In the genomic region with DNA sequence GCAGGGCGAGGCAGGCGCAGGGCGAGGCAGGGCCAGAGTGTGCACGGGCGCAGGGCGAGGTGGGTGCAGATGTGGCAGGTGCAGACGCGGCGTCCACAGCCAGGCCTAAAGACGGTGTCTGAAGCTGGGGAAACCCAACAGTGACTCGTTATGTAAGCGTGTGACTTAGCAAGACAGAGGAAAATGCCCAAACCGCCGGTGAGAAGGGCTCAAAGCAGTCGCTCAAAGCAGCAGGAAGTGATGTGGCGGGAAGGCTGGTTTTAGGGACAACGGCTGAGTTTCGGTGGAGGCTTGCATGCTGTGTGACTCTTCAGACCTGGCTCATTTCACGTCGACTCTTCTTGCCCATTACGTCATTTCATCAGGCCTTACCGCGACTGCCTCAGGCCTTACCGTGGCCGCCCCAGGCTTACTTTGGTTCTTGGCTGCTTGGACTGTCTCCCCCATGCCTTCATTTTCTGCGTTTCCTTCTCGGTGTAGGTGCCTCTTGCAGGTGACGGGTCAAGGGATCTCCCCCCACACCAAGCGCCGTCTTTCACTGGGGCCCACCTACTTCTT, we compare ENCODE assay signal across 1 cellular context.
TF ChIP-seq lines count a peak whose summit lies in the region.

No MANE protein-coding gene starts in this region.

TF ChIP-seq in GM12878, 131 proteins besides CTCF, POLR2A, EP300 and RAD21 (continued from another document and continues in another):
- TF ChIP-seq, protein P1, sequence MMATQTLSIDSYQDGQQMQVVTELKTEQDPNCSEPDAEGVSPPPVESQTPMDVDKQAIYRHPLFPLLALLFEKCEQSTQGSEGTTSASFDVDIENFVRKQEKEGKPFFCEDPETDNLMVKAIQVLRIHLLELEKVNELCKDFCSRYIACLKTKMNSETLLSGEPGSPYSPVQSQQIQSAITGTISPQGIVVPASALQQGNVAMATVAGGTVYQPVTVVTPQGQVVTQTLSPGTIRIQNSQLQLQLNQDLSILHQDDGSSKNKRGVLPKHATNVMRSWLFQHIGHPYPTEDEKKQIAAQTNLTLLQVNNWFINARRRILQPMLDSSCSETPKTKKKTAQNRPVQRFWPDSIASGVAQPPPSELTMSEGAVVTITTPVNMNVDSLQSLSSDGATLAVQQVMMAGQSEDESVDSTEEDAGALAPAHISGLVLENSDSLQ (IDR thresholded peaks at IDR 0.05) = peak; percentile 97
- TF ChIP-seq MAX (IDR thresholded peaks at IDR 0.05; ENCODE audit: low read depth, low read length) = peak; percentile 52
- peak; percentile 81 for TF ChIP-seq IRF4 (IDR thresholded peaks at IDR 0.05; ENCODE audit: low read depth, low read length)
- TF ChIP-seq IKZF1 (conservative IDR thresholded peaks at IDR 0.05) = peak; percentile 92
- peak in 1 of 2 experiments; percentile 92; a peak in 2 of 4 replicates for TF ChIP-seq ETV6 (conservative IDR thresholded peaks at IDR 0.05 in 1 of 2, IDR thresholded peaks at IDR 0.05 in 1 of 2; ENCODE audit: borderline replicate concordance in 1 of 2, low read depth in 1 of 2)
- peak; percentile 74 for TF ChIP-seq TCF12 (IDR thresholded peaks at IDR 0.05; ENCODE audit: low read depth, low read length)
- no peak for TF ChIP-seq CBX3 (IDR thresholded peaks at IDR 0.05; ENCODE audit: borderline replicate concordance, low read depth)
- no peak for TF ChIP-seq NFYA (IDR thresholded peaks at IDR 0.05; ENCODE audit: borderline replicate concordance, low read depth, low read length)
- TF ChIP-seq ESRRA (IDR thresholded peaks at IDR 0.05; ENCODE audit: low read length) = no peak
- no peak for TF ChIP-seq IRF5 (IDR thresholded peaks at IDR 0.05; ENCODE audit: borderline replicate concordance)
- TF ChIP-seq BCL3 (IDR thresholded peaks at IDR 0.05; ENCODE audit: borderline replicate concordance, insufficient read depth, low read depth, low read length, poor library complexity, severe bottlenecking) = peak; percentile 87
- TF ChIP-seq GATAD2B (conservative IDR thresholded peaks at IDR 0.05; ENCODE audit: low read depth) = peak; percentile 40
- no peak for TF ChIP-seq WRNIP1 (IDR thresholded peaks at IDR 0.05; ENCODE audit: borderline replicate concordance, low read depth, low read length)
- TF ChIP-seq RCOR1 (conservative IDR thresholded peaks at IDR 0.05; ENCODE audit: low read depth, low read length) = no peak
- TF ChIP-seq JUNB (IDR thresholded peaks at IDR 0.05) = peak; percentile 59
- TF ChIP-seq ZSCAN29 (IDR thresholded peaks at IDR 0.05) = no peak
- TF ChIP-seq SUPT20H (IDR thresholded peaks at IDR 0.05; ENCODE audit: borderline replicate concordance, control insufficient read depth, low read depth, low read length) = no peak
- TF ChIP-seq POLR2AphosphoS5 (IDR thresholded peaks at IDR 0.05; ENCODE audit: low read length) = peak; percentile 65; the same call in 1 of the 2 replicates
- TF ChIP-seq ELK1 (IDR thresholded peaks at IDR 0.05; ENCODE audit: low read depth, low read length) = no peak
- TF ChIP-seq CBX5 (IDR thresholded peaks at IDR 0.05; ENCODE audit: low read depth) = 0 out of 2 replicates have a peak, but pooled peaks have one; percentile 20
- no peak for TF ChIP-seq HDAC2 (IDR thresholded peaks at IDR 0.05)
- peak; percentile 66 for TF ChIP-seq DPF2 (IDR thresholded peaks at IDR 0.05)
- TF ChIP-seq, protein P2, sequence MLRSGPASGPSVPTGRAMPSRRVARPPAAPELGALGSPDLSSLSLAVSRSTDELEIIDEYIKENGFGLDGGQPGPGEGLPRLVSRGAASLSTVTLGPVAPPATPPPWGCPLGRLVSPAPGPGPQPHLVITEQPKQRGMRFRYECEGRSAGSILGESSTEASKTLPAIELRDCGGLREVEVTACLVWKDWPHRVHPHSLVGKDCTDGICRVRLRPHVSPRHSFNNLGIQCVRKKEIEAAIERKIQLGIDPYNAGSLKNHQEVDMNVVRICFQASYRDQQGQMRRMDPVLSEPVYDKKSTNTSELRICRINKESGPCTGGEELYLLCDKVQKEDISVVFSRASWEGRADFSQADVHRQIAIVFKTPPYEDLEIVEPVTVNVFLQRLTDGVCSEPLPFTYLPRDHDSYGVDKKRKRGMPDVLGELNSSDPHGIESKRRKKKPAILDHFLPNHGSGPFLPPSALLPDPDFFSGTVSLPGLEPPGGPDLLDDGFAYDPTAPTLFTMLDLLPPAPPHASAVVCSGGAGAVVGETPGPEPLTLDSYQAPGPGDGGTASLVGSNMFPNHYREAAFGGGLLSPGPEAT (IDR thresholded peaks at IDR 0.05; ENCODE audit: low read depth) = peak; percentile 77
- TF ChIP-seq NR2F1 (conservative IDR thresholded peaks at IDR 0.05) = peak; percentile 67; the same call in 1 of the 2 replicates
- TF ChIP-seq, protein P3, sequence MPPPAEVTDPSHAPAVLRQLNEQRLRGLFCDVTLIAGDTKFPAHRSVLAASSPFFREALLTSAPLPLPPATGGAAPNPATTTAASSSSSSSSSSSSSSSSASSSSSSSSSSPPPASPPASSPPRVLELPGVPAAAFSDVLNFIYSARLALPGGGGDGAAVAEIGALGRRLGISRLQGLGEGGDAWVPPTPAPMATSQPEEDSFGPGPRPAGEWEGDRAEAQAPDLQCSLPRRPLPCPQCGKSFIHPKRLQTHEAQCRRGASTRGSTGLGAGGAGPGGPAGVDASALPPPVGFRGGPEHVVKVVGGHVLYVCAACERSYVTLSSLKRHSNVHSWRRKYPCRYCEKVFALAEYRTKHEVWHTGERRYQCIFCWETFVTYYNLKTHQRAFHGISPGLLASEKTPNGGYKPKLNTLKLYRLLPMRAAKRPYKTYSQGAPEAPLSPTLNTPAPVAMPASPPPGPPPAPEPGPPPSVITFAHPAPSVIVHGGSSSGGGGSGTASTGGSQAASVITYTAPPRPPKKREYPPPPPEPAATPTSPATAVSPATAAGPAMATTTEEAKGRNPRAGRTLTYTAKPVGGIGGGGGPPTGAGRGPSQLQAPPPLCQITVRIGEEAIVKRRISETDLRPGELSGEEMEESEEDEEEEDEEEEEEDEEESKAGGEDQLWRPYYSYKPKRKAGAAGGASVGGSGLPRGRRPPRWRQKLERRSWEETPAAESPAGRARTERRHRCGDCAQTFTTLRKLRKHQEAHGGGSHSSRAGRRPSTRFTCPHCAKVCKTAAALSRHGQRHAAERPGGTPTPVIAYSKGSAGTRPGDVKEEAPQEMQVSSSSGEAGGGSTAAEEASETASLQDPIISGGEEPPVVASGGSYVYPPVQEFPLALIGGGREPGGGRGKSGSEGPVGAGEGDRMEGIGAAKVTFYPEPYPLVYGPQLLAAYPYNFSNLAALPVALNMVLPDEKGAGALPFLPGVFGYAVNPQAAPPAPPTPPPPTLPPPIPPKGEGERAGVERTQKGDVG (CRISPR knock-in tag; IDR thresholded peaks at IDR 0.05) = 0 out of 2 replicates have a peak, but pooled peaks have one; percentile 21
- TF ChIP-seq IKZF2 (IDR thresholded peaks at IDR 0.05) = peak; percentile 90 to 94
- TF ChIP-seq MYC (IDR thresholded peaks at IDR 0.05; ENCODE audit: insufficient read depth, insufficient read length, insufficient replicate concordance, low read length, severe bottlenecking) = no peak
- TF ChIP-seq MEF2A (IDR thresholded peaks at IDR 0.05; ENCODE audit: insufficient read depth, low read depth, low read length) = peak; percentile 65; the same call in 1 of the 2 replicates
- peak; percentile 38; the same call in 1 of the 2 replicates for TF ChIP-seq TBL1XR1 (IDR thresholded peaks at IDR 0.05; ENCODE audit: low read depth, low read length)
- TF ChIP-seq LARP7 (IDR thresholded peaks at IDR 0.05) = no peak
- TF ChIP-seq BRCA1 (IDR thresholded peaks at IDR 0.05; ENCODE audit: low read depth, low read length) = no peak
- peak; percentile 17; the same call in 1 of the 2 replicates for TF ChIP-seq PAX5 (IDR thresholded peaks at IDR 0.05; ENCODE audit: borderline replicate concordance, low read depth, low read length)
- TF ChIP-seq ZNF207 (IDR thresholded peaks at IDR 0.05; ENCODE audit: borderline replicate concordance) = no peak
- peak; percentile 88; the same call in 1 of the 2 replicates for TF ChIP-seq MYB (IDR thresholded peaks at IDR 0.05; ENCODE audit: borderline replicate concordance, low read depth, low read length)
- TF ChIP-seq CREB1 (IDR thresholded peaks at IDR 0.05; ENCODE audit: low read depth) = peak; percentile 97
- peak; percentile 5; the same call in 1 of the 2 replicates for TF ChIP-seq SMARCA5 (IDR thresholded peaks at IDR 0.05)
- TF ChIP-seq TAF1 (IDR thresholded peaks at IDR 0.05; ENCODE audit: borderline replicate concordance, low read depth, low read length) = 0 out of 2 replicates have a peak, but pooled peaks have one; percentile 35
- peak; percentile 98 for TF ChIP-seq HDGF (IDR thresholded peaks at IDR 0.05)
- TF ChIP-seq SRF (IDR thresholded peaks at IDR 0.05; ENCODE audit: low read depth in 2 of 2, low read length in 2 of 2) = no peak
- TF ChIP-seq FOXM1 (IDR thresholded peaks at IDR 0.05; ENCODE audit: low read depth, low read length) = peak; percentile 86; the same call in 1 of the 2 replicates
- peak; percentile 83; the same call in 1 of the 2 replicates for TF ChIP-seq ZBED1 (IDR thresholded peaks at IDR 0.05; ENCODE audit: borderline replicate concordance)
- peak; percentile 66 for TF ChIP-seq MEF2B (IDR thresholded peaks at IDR 0.05; ENCODE audit: partially characterized antibody, poor library complexity, severe bottlenecking)
- peak; percentile 100 for TF ChIP-seq ATF7 (IDR thresholded peaks at IDR 0.05; ENCODE audit: low read depth)
- TF ChIP-seq CEBPB (IDR thresholded peaks at IDR 0.05; ENCODE audit: borderline replicate concordance in 1 of 2, low read depth in 2 of 2, low read length in 2 of 2) = no peak
- TF ChIP-seq NFIC (IDR thresholded peaks at IDR 0.05; ENCODE audit: low read depth, low read length) = peak; percentile 69
- TF ChIP-seq BHLHE40 (IDR thresholded peaks at IDR 0.05; ENCODE audit: borderline replicate concordance in 1 of 2, low read depth in 2 of 2, low read length in 1 of 2) = peak; percentile 51 to 91
- peak; percentile 69; the same call in 1 of the 2 replicates for TF ChIP-seq GABPA (IDR thresholded peaks at IDR 0.05; ENCODE audit: low read depth)
- TF ChIP-seq FOS (IDR thresholded peaks at IDR 0.05; ENCODE audit: borderline replicate concordance, extremely low read depth, insufficient read length) = no peak
- no peak for TF ChIP-seq FOXK2 (IDR thresholded peaks at IDR 0.05)
- TF ChIP-seq, protein P4, sequence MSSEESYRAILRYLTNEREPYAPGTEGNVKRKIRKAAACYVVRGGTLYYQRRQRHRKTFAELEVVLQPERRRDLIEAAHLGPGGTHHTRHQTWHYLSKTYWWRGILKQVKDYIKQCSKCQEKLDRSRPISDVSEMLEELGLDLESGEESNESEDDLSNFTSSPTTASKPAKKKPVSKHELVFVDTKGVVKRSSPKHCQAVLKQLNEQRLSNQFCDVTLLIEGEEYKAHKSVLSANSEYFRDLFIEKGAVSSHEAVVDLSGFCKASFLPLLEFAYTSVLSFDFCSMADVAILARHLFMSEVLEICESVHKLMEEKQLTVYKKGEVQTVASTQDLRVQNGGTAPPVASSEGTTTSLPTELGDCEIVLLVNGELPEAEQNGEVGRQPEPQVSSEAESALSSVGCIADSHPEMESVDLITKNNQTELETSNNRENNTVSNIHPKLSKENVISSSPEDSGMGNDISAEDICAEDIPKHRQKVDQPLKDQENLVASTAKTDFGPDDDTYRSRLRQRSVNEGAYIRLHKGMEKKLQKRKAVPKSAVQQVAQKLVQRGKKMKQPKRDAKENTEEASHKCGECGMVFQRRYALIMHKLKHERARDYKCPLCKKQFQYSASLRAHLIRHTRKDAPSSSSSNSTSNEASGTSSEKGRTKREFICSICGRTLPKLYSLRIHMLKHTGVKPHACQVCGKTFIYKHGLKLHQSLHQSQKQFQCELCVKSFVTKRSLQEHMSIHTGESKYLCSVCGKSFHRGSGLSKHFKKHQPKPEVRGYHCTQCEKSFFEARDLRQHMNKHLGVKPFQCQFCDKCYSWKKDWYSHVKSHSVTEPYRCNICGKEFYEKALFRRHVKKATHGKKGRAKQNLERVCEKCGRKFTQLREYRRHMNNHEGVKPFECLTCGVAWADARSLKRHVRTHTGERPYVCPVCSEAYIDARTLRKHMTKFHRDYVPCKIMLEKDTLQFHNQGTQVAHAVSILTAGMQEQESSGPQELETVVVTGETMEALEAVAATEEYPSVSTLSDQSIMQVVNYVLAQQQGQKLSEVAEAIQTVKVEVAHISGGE (CRISPR knock-in tag; IDR thresholded peaks at IDR 0.05) = 0 out of 2 replicates have a peak, but pooled peaks have one; percentile 5
- no peak for TF ChIP-seq RAD51 (IDR thresholded peaks at IDR 0.05)
- peak; percentile 95 for TF ChIP-seq RUNX3 (IDR thresholded peaks at IDR 0.05; ENCODE audit: low read length)
- no peak for TF ChIP-seq RFX5 (IDR thresholded peaks at IDR 0.05; ENCODE audit: low read depth, low read length)
- no peak for TF ChIP-seq CHD1 (IDR thresholded peaks at IDR 0.05; ENCODE audit: low read depth, low read length)
